14 cellular contexts compared by ENCODE assay signal in the genomic region with DNA sequence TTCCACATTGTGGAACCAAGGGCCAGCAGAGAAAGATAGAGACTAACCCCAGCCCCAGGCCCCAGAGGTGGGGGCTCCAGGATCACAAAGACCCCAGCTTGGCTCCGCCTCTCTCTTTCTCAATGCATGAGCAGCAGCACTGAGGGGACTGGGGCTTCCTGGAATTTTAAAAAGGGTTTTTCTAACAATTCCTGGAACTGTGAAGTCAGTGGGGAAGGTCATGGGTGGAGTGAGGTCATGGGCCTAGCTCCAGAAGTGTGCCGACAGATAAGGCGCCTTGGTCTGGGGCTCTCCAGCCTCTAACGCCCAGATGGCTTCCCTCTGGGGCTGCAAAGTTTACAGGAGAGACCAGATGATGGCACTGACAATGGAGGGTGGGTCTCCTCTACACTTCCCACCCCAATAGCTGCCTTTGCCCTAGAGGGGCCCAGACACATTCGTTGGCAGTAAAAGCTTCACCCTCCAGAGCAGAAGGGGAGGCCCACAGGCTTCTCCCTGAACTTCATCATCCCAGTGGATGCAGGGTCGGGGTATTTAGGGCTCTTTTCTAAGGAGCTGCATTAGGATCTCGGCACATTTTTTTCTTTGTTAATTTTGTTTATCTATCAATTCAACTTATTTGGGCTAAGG. TPM values are rescaled to one million over a fixed set of nuclear protein-coding genes. Genes with fewer than 3 reads are reported as not detected.
DNase-seq lines count a peak whose midpoint lies in the region; ATAC-seq and TF ChIP-seq lines count a peak whose summit lies in the region.
"Had no signal": no experiment of that assay in that cellular context is flagged by ENCODE, and none has a peak within 500 bp of the region (broad histone marks: within the 10 kb centered on the region; RNA-seq: fewer than 3 reads in every experiment).

No MANE protein-coding gene starts in this region.

- TF ChIP-seq CTCF in adrenal gland (IDR thresholded peaks at IDR 0.05) = no peak

- H3K27ac ChIP-seq in adrenal gland = peak overlapping the region in 1 of 5 donors; percentile 2
- peak overlapping the region; percentile 82 for H3K27ac ChIP-seq in right cardiac atrium (ENCODE audit: low read length)

- H3K9me3 ChIP-seq in adrenal gland (replicated peaks in 1 of 3) = no peaks in the 10 kb centered on the region
- no peaks in the 10 kb centered on the region for H3K9me3 ChIP-seq in right cardiac atrium (ENCODE audit: control insufficient read depth, low read length)
- H3K9me3 ChIP-seq: SK-N-SH, tibial nerve had no signal

- intact Hi-C loops in adrenal gland (cut with DNase I) (no loop called here), right cardiac atrium (cut with DNase I) (no loop called here), sciatic nerve (cut with DNase I) (no loop called here)

- H3K36me3 ChIP-seq in adrenal gland (replicated peaks in 1 of 2) = no peaks in the 10 kb centered on the region
- H3K36me3 ChIP-seq: tibial nerve had no signal

- H3K4me3 ChIP-seq in adrenal gland = no peak overlapping the region
- H3K4me3 ChIP-seq in right cardiac atrium (ENCODE audit: low read length) = no peak overlapping the region
- H3K4me3 ChIP-seq: tibial nerve had no signal

- H3K27me3 ChIP-seq in adrenal gland (no peaks in the 10 kb centered on the region), right cardiac atrium (ENCODE audit: control insufficient read depth, insufficient read depth) (no peaks in the 10 kb centered on the region)
- H3K27me3 ChIP-seq: tibial nerve had no signal

- 56 to 74% (median 64%) methylated on average over 7 of the region's 7 CpGs for WGBS in adrenal gland, 4 donors
- WGBS in right cardiac atrium = 43% methylated on average over 7 of the region's 7 CpGs

- no peak for TF ChIP-seq POLR2A in adrenal gland (IDR thresholded peaks at IDR 0.05)

- H3K4me1 ChIP-seq in adrenal gland (replicated peaks in 1 of 2) = peaks cover 15 to 41% of the 10 kb centered on the region in 2 donors
- H3K4me1 ChIP-seq in right cardiac atrium (ENCODE audit: control insufficient read depth, insufficient read depth, low read length) = peaks cover 13% of the 10 kb centered on the region

- DNase-seq in GF-D8 (lab: John Stamatoyannopoulos, UW) = peak; percentile 84
- peak in 5 of 7 donors; percentile 52 to 71 (median 57) for DNase-seq in adrenal gland
- DNase-seq in right cardiac atrium = peak; percentile 77 to 84 (median 82)
- DNase-seq in sciatic nerve (ENCODE audit: low spot score) = peak; percentile 53
- DNase-seq in NCI-H1694 (lab: John Stamatoyannopoulos, UW) = no peak
- no peak for DNase-seq in AG20443 (ENCODE audit: low spot score)
- no peak for DNase-seq in NCI-H1092 (lab: John Stamatoyannopoulos, UW)
- DNase-seq: central memory CD4-positive, alpha-beta T cell; DMS79 treated with DMSO at 0.1 percent for 48 hours; NCI-H345; SK-N-SH had no signal

- ATAC-seq in right cardiac atrium (peak; percentile 80 to 92), sciatic nerve (peak; percentile 62), HG02571 (IDR thresholded peaks at IDR 0.05; ENCODE audit: unreplicated experiment) (no peak)
- ATAC-seq: activated naive CD4-positive, alpha-beta T cell treated with anti-CD3 and anti-CD28 coated beads, Interleukin-2, amount 50 U/mL, for 72 hours had no signal

RNA-seq across cellular contexts. Expression of gene CD93, which starts 46.9 kb away (rescaled TPM):
- total RNA-seq in adrenal gland = 10 to 100 TPM; 22.5 to 83.0 (median 53.7) TPM
- 10 to 100 TPM in 1 of 3 donors, 1 to 10 TPM in 2; 4.3 to 16.1 (median 8.0) TPM for polyA plus RNA-seq in adrenal gland
- 10 to 100 TPM; 25.6 to 51.6 (median 41.7) TPM for total RNA-seq in right cardiac atrium
- polyA plus RNA-seq in right cardiac atrium = 14.1 TPM
- total RNA-seq in sciatic nerve = 81.0 TPM

Comparison
In these comparisons a context has a peak if more than half of its experiments do, and no peak if none do; other contexts are left out.
1. DNase-seq: peak in GF-D8 (single experiment), adrenal gland (5 of 7), right cardiac atrium (3 of 3) and sciatic nerve (single experiment); none in NCI-H1694 (single experiment), AG20443 (single experiment) and NCI-H1092 (single experiment).